8 cellular contexts compared by ENCODE assay signal in genomic region chr19:48332662-48333466, GRCh38. TPM values are rescaled to one million over a fixed set of nuclear protein-coding genes. Genes with fewer than 3 reads are reported as not detected.
DNase-seq lines count a peak whose midpoint lies in the region; TF ChIP-seq lines count a peak whose summit lies in the region.

No MANE protein-coding gene starts in this region.

- H3F3A ChIP-seq in neural cell (ENCODE audit: insufficient read depth, low read length, poor library complexity, severe bottlenecking): no peaks in the 10 kb centered on the region

- no peak for TF ChIP-seq RAD21 in neural cell (conservative IDR thresholded peaks at IDR 0.05)

- H2AFZ ChIP-seq in neural cell (ENCODE audit: low read depth, low read length): peak overlapping the region; percentile 58

- peaks cover 32% of the 10 kb centered on the region for H3K36me3 Mint-ChIP-seq in stimulated activated naive CD8-positive, alpha-beta T cell treated with anti-CD3 and anti-CD28 coated beads, Interleukin-15, Interleukin-2, amounts not matched to agents 100 ng/mL and 50 ng/mL, for 24 hours (ENCODE audit: low read depth)

- TF ChIP-seq EP300 in neural cell (conservative IDR thresholded peaks at IDR 0.05; ENCODE audit: poor library complexity, severe bottlenecking): peak; percentile 90

- no peaks in the 10 kb centered on the region for H3K9me3 Mint-ChIP-seq in stimulated activated naive CD8-positive, alpha-beta T cell treated with anti-CD3 and anti-CD28 coated beads, Interleukin-15, Interleukin-2, amounts not matched to agents 100 ng/mL and 50 ng/mL, for 24 hours

- H3K9me2 ChIP-seq in neural cell (ENCODE audit: insufficient read depth, low read length): no peaks in the 10 kb centered on the region

- peak overlapping the region; percentile 71 for H3K4me2 ChIP-seq in neural cell (ENCODE audit: low read length)

- no peaks in the 10 kb centered on the region for H3K27me3 Mint-ChIP-seq in stimulated activated naive CD8-positive, alpha-beta T cell treated with anti-CD3 and anti-CD28 coated beads, Interleukin-15, Interleukin-2, amounts not matched to agents 100 ng/mL and 50 ng/mL, for 24 hours

- peak overlapping the region; percentile 92 for H3K4me3 Mint-ChIP-seq in stimulated activated naive CD8-positive, alpha-beta T cell treated with anti-CD3 and anti-CD28 coated beads, Interleukin-15, Interleukin-2, amounts not matched to agents 100 ng/mL and 50 ng/mL, for 24 hours

- DNase-seq in ELF-1 (ENCODE audit: low read depth, low spot score) (peak; percentile 96), H4 (ENCODE audit: low spot score) (peak; percentile 90), LNCaP clone FGC (ENCODE audit: low read depth) (peak; percentile 99), RPMI8226 (peak; percentile 97), fibroblast of the conjunctiva (ENCODE audit: low read depth) (peak; percentile 98)
- peak; percentile 96 for DNase-seq in activated effector memory CD4-positive, alpha-beta T cell treated with anti-CD3 and anti-CD28 coated beads, Interleukin-2, amount 50 U/mL, for 16 hours

- no peaks in the 10 kb centered on the region for H4K20me1 ChIP-seq in neural cell (ENCODE audit: insufficient read depth)

- peak overlapping the region; percentile 57 for H3K9ac ChIP-seq in neural cell (ENCODE audit: low read length)

- H3K4me1 Mint-ChIP-seq in stimulated activated naive CD8-positive, alpha-beta T cell treated with anti-CD3 and anti-CD28 coated beads, Interleukin-15, Interleukin-2, amounts not matched to agents 100 ng/mL and 50 ng/mL, for 24 hours (ENCODE audit: low read depth): peaks cover 54% of the 10 kb centered on the region

- H3K79me2 ChIP-seq in neural cell (replicated peaks; ENCODE audit: insufficient read depth, low read length): no peaks in the 10 kb centered on the region

- TF ChIP-seq CTCF in LNCaP clone FGC (IDR thresholded peaks at IDR 0.05; ENCODE audit: control insufficient read depth, extremely low read depth, insufficient read depth) (no peak), neural cell (IDR thresholded peaks at IDR 0.05; ENCODE audit: poor library complexity, severe bottlenecking) (no peak)

- H3K9me3 ChIP-seq in neural cell (ENCODE audit: low read length): no peaks in the 10 kb centered on the region

- peak overlapping the region; percentile 69 for H3K27ac ChIP-seq in neural cell (ENCODE audit: low read length)

- H3K4me3 ChIP-seq in LNCaP clone FGC (ENCODE audit: low read depth, low read length) (peak overlapping the region; percentile 63), neural cell (ENCODE audit: low read length) (peak overlapping the region; percentile 63)

- H3K27me3 ChIP-seq in neural cell (ENCODE audit: insufficient read depth, low read depth, low read length): no peaks in the 10 kb centered on the region

- H3K36me3 ChIP-seq in neural cell (ENCODE audit: insufficient read depth, low read length): no peaks in the 10 kb centered on the region

- peak overlapping the region; percentile 96 for H3K27ac Mint-ChIP-seq in stimulated activated naive CD8-positive, alpha-beta T cell treated with anti-CD3 and anti-CD28 coated beads, Interleukin-15, Interleukin-2, amounts not matched to agents 100 ng/mL and 50 ng/mL, for 24 hours

TF ChIP-seq in neural cell, 6 proteins besides CTCF, POLR2A, EP300 and RAD21:
- TF ChIP-seq EZH2 (IDR thresholded peaks at IDR 0.05; ENCODE audit: borderline replicate concordance, insufficient read depth, low read length, poor library complexity, severe bottlenecking): no peak
- peak; percentile 33 for TF ChIP-seq POLR2AphosphoS5 (IDR thresholded peaks at IDR 0.05)
- no peak for TF ChIP-seq SMC3 (conservative IDR thresholded peaks at IDR 0.05; ENCODE audit: poor library complexity)

RNA-seq across cellular contexts. Expression of gene EMP3, which starts 7.5 kb away (rescaled TPM):
- 80.2 and 150 TPM in 2 replicates for total RNA-seq in H4 (2014; rRNA removed; shearing (Covaris generic))
- polyA plus RNA-seq in neural cell: not detected in 2 replicates
- polyA minus RNA-seq in neural cell: not detected in 2 replicates

RNA-seq across cellular contexts. Expression of gene TMEM143, which starts 30.9 kb away (rescaled TPM):
- 3.3 and 3.6 TPM in 2 replicates for total RNA-seq in H4 (2014; rRNA removed; shearing (Covaris generic))
- polyA plus RNA-seq in neural cell: 4.2 and 11.7 TPM in 2 replicates
- polyA minus RNA-seq in neural cell: 8.9 and 17.0 TPM in 2 replicates

RNA-seq across cellular contexts. Expression of gene SYNGR4, which starts 31.3 kb away (rescaled TPM):
- total RNA-seq in H4 (2014; rRNA removed; shearing (Covaris generic)): 0.35 TPM in 1 of 2 replicates, not detected in the other
- not detected in 2 replicates for polyA plus RNA-seq in neural cell
- not detected in 2 replicates for polyA minus RNA-seq in neural cell

RNA-seq across cellular contexts. Expression of gene KDELR1, which starts 58.5 kb away (rescaled TPM):
- total RNA-seq in H4 (2014; rRNA removed; shearing (Covaris generic)): 127 and 219 TPM in 2 replicates
- 42.3 and 46.9 TPM in 2 replicates for polyA plus RNA-seq in neural cell
- polyA minus RNA-seq in neural cell: 31.2 and 41.4 TPM in 2 replicates

Comparison
In these comparisons a context has a peak if more than half of its experiments do, and no peak if none do; other contexts are left out.
1. Peak in every context shown above with its lines: DNase-seq, H3K4me3 ChIP-seq and H3K27ac ChIP-seq.